In the genomic region with DNA sequence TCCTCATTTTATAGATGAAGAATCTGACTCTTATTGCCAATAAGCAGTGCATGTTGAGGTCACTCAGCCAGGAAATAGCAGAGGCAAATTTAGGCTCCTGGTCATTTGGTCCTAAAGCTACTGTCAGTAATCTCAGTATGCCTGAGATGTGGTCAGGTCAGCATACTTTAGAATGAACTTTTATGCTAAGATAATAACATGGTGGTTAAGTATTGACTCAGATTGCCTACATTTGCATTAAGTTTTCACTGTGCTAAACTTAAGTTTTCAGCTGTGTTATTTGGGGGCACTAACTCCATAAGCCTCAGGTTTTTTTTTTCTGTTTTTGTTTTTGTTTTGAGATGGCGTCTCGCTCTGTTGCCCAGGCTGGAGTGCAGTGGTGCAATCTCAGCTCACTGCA, we compare ENCODE assay signal across 22 cellular contexts. TPM values are rescaled to one million over a fixed set of nuclear protein-coding genes. Genes with fewer than 3 reads are reported as not detected.
DNase-seq lines count a peak whose midpoint lies in the region; ATAC-seq lines count a peak whose summit lies in the region.
"Had no signal": no experiment of that assay in that cellular context is flagged by ENCODE, and none has a peak within 500 bp of the region (broad histone marks: within the 10 kb centered on the region; RNA-seq: fewer than 3 reads in every experiment).

No MANE protein-coding gene starts in this region.

- H3K9ac ChIP-seq in GM23248, result no peak overlapping the region

- H3K27me3 ChIP-seq in GM23248 (replicated peaks; ENCODE audit: insufficient read depth), result peaks cover 10% of the 10 kb centered on the region

- no peaks in the 10 kb centered on the region for H4K20me1 ChIP-seq in GM23248 (ENCODE audit: insufficient read depth)

- H3K4me3 ChIP-seq in GM23248, result no peak overlapping the region
- H3K4me3 ChIP-seq: A549, mucosa of descending colon, stomach had no signal

- no peak overlapping the region for H3K27ac ChIP-seq in GM23248
- H3K27ac ChIP-seq: A549, stomach had no signal

- no peaks in the 10 kb centered on the region for H3K9me2 ChIP-seq in GM23248 (ENCODE audit: insufficient read depth)

- no peaks in the 10 kb centered on the region for H3F3A ChIP-seq in GM23248 (ENCODE audit: insufficient read depth)

- WGBS in GM23248 (ENCODE audit: low coverage in 1 of 2, low lambda C conversion rate in 2 of 2, missing lambda C conversion rate in 2 of 2), 2 experiments, result 16 to 19% methylated on average over 2 of the region's 2 CpGs

- ATAC-seq in GM18499 (IDR thresholded peaks at IDR 0.05; ENCODE audit: insufficient read depth, unreplicated experiment) (peak; percentile 67), GM19455 (IDR thresholded peaks at IDR 0.05; ENCODE audit: unreplicated experiment) (peak; percentile 68), HG02642 (IDR thresholded peaks at IDR 0.05; ENCODE audit: poor library complexity, unreplicated experiment) (peak; percentile 50), HG03280 (IDR thresholded peaks at IDR 0.05; ENCODE audit: unreplicated experiment) (peak; percentile 48)
- ATAC-seq: A549, left ventricle myocardium superior, mucosa of descending colon had no signal

- no peak for DNase-seq in activated CD8-positive, alpha-beta memory T cell treated with anti-CD3 and anti-CD28 coated beads, Interleukin-2, amount 50 U/mL, for 4 hours
- no peak for DNase-seq in GM23248
- no peak for DNase-seq in SIG-M5 (lab: John Stamatoyannopoulos, UW)
- DNase-seq in stimulated activated CD4-positive, alpha-beta T cell treated with anti-CD3 and anti-CD28 coated beads, Interleukin-1b, Interleukin-23, amount 100 ng/mL, for 48 hours, result no peak
- DNase-seq: activated CD4-positive, alpha-beta T cell treated with anti-CD3 and anti-CD28 coated beads, Interleukin-2, amount 10 ng/mL, durations not matched to agents 7 days and 5 days; activated naive CD4-positive, alpha-beta T cell treated with Interleukin-2 at 50 U/mL for 16 hours; anterior cingulate cortex; C1 segment of cervical spinal cord; DMS 273 treated with DMSO at 0.1 percent for 48 hours; effector memory CD4-positive, alpha-beta T cell; glutamatergic neuron; left ventricle myocardium superior; mucosa of descending colon; NK-92 treated with Interleukin-12 subunit alpha and Interleukin-12 subunit beta, amount 100 ng/mL, for 24 hours; stomach had no signal

- H2AFZ ChIP-seq in GM23248, result no peak overlapping the region

- no peaks in the 10 kb centered on the region for H3K36me3 ChIP-seq in GM23248 (ENCODE audit: low read depth)
- H3K36me3 ChIP-seq: stomach had no signal

- no peak overlapping the region for H3K4me2 ChIP-seq in GM23248 (ENCODE audit: unreplicated experiment)
- H3K4me2 ChIP-seq: A549 had no signal

- no peaks in the 10 kb centered on the region for H3K79me2 ChIP-seq in GM23248 (ENCODE audit: insufficient read depth)

- no peaks in the 10 kb centered on the region for H3K4me1 ChIP-seq in GM23248 (ENCODE audit: insufficient read depth)
- H3K4me1 ChIP-seq: A549, stomach had no signal

- in situ Hi-C loops in GM23248 (cut with MboI), result no loop called here

- no peaks in the 10 kb centered on the region for H3K9me3 ChIP-seq in GM23248 (ENCODE audit: low read depth)
- H3K9me3 ChIP-seq: A549, mucosa of descending colon, stomach had no signal

RNA-seq across cellular contexts. Expression of a gene that starts 35.9 kb away (rescaled TPM):
- total RNA-seq in GM23248 (2014; rRNA removed; shearing (Covaris generic)), result 27.8 and 30.6 TPM in 2 replicates
- 76.8 and 78.1 TPM in 2 replicates for polyA plus RNA-seq in GM23248 (2016; fragmentation: Nextera tagmentation; extraction: Ambion mirVana)

RNA-seq across cellular contexts. Expression of a gene that starts 47.6 kb away (rescaled TPM):
- not detected in 2 replicates for total RNA-seq in GM23248 (2014; rRNA removed; shearing (Covaris generic))
- polyA plus RNA-seq in GM23248 (2016; fragmentation: Nextera tagmentation; extraction: Ambion mirVana), result not detected in 2 replicates
- total RNA-seq: activated CD4-positive, alpha-beta T cell treated with anti-CD3 and anti-CD28 coated beads, Interleukin-2, amount 10 ng/mL, durations not matched to agents 7 days and 5 days; mucosa of descending colon; RPMI7951; stomach; ureter had no signal
- polyA plus RNA-seq: A549 had no signal

RNA-seq across cellular contexts. Expression of a gene that starts 51.2 kb away (rescaled TPM):
- total RNA-seq in GM23248 (2014; rRNA removed; shearing (Covaris generic)), result not detected in 2 replicates
- not detected in 2 replicates for polyA plus RNA-seq in GM23248 (2016; fragmentation: Nextera tagmentation; extraction: Ambion mirVana)
- total RNA-seq: activated CD4-positive, alpha-beta T cell treated with anti-CD3 and anti-CD28 coated beads, Interleukin-2, amount 10 ng/mL, durations not matched to agents 7 days and 5 days; left ventricle myocardium superior; mucosa of descending colon; RPMI7951; stomach; ureter had no signal
- polyA plus RNA-seq: A549, stomach had no signal
